ENCODE assay signal across 8 cellular contexts in the genomic region with DNA sequence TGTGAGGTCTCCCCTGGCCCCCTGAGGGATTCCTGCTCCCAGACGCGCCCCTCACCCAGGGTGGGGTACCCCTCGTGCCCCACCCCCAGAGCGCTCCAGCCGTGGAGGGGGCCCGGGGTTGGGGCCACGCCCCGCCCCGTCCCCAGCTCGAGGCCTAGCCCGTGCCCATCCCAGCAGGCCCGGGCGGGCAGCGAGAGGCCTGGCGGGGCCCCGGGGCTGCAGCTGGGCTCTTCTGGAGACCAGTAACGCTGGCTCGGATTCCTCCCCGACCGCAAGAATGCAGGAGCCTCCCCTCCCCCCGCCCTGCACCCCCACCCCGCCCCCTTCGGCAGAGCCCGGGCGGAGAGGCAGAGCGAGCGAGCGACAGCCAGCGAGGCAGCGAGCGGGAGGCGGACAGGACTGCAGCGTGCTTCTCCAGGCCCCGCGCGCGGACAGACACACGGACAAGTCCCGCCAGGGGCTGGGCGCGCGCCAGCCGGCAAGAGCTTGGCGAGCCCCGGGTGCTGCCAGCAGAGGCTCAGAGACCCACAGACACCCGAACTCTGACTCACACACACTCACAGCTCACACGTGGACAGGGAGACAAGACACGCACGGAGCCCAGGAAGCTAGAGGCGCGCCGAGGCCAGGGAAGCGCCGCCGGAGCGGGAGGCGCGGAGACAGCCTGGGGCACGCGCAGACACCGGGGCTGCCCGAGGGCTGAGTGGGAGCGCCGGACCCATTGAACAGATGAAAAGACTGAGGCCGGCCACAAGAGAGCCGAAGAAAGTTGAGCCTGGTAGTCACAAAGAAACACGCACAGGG. TPM values are rescaled to one million over a fixed set of nuclear protein-coding genes. Genes with fewer than 3 reads are reported as not detected.
DNase-seq lines count a peak whose midpoint lies in the region; ATAC-seq and TF ChIP-seq lines count a peak whose summit lies in the region.

No MANE protein-coding gene starts in this region.

- ATAC-seq in stimulated activated naive CD8-positive, alpha-beta T cell treated with anti-CD3 and anti-CD28 coated beads, Interleukin-15, Interleukin-2, amounts not matched to agents 100 U/mL and 50 U/mL, for 24 hours = no peak
- no peak for ATAC-seq in HG02884 (IDR thresholded peaks at IDR 0.05; ENCODE audit: unreplicated experiment)

- intact Hi-C loops in activated CD4-positive, alpha-beta memory T cell treated with anti-CD3 and anti-CD28 coated beads for 36 hours (cut with micrococcal nuclease) = no loop called here

- peak overlapping the region; percentile 98 for H3K27ac Mint-ChIP-seq in stimulated activated naive CD8-positive, alpha-beta T cell treated with anti-CD3 and anti-CD28 coated beads, Interleukin-15, Interleukin-2, amounts not matched to agents 100 ng/mL and 50 ng/mL, for 24 hours
- H3K27ac Mint-ChIP-seq in activated CD4-positive, alpha-beta memory T cell treated with anti-CD3 and anti-CD28 coated beads for 36 hours = peak overlapping the region; percentile 88
- H3K27ac Mint-ChIP-seq in endothelial cell (ENCODE audit: unreplicated experiment) = no peak overlapping the region

- H3K36me3 Mint-ChIP-seq in stimulated activated naive CD8-positive, alpha-beta T cell treated with anti-CD3 and anti-CD28 coated beads, Interleukin-15, Interleukin-2, amounts not matched to agents 100 ng/mL and 50 ng/mL, for 24 hours (ENCODE audit: low read depth) = peaks cover 10% of the 10 kb centered on the region
- peaks cover 13% of the 10 kb centered on the region for H3K36me3 Mint-ChIP-seq in activated CD4-positive, alpha-beta memory T cell treated with anti-CD3 and anti-CD28 coated beads for 36 hours
- H3K36me3 Mint-ChIP-seq in endothelial cell (ENCODE audit: low read depth, unreplicated experiment) = peaks cover 3% of the 10 kb centered on the region

- H3K4me3 ChIP-seq in mesodermal cell (ENCODE audit: extremely low read depth, insufficient read depth, low read length, poor library complexity, severe bottlenecking) (peak overlapping the region; percentile 33), thymus (ENCODE audit: low read length) (peak overlapping the region; percentile 37)

- no peaks in the 10 kb centered on the region for H3K27me3 ChIP-seq in thymus (ENCODE audit: control insufficient read depth, insufficient read depth)

- H3K4me3 Mint-ChIP-seq in stimulated activated naive CD8-positive, alpha-beta T cell treated with anti-CD3 and anti-CD28 coated beads, Interleukin-15, Interleukin-2, amounts not matched to agents 100 ng/mL and 50 ng/mL, for 24 hours = peak overlapping the region; percentile 84
- peak overlapping the region; percentile 75 for H3K4me3 Mint-ChIP-seq in activated CD4-positive, alpha-beta memory T cell treated with anti-CD3 and anti-CD28 coated beads for 36 hours
- no peak overlapping the region for H3K4me3 Mint-ChIP-seq in endothelial cell (ENCODE audit: unreplicated experiment)

- H3K9me3 ChIP-seq in mesodermal cell (ENCODE audit: control insufficient read depth, low read length) (no peaks in the 10 kb centered on the region), thymus (ENCODE audit: control insufficient read depth) (no peaks in the 10 kb centered on the region)

- no peaks in the 10 kb centered on the region for H3K27me3 Mint-ChIP-seq in stimulated activated naive CD8-positive, alpha-beta T cell treated with anti-CD3 and anti-CD28 coated beads, Interleukin-15, Interleukin-2, amounts not matched to agents 100 ng/mL and 50 ng/mL, for 24 hours
- no peaks in the 10 kb centered on the region for H3K27me3 Mint-ChIP-seq in activated CD4-positive, alpha-beta memory T cell treated with anti-CD3 and anti-CD28 coated beads for 36 hours
- H3K27me3 Mint-ChIP-seq in endothelial cell (ENCODE audit: unreplicated experiment) = peaks cover 10% of the 10 kb centered on the region

- no peak for TF ChIP-seq CTCF in endothelial cell (IDR thresholded peaks at IDR 0.05; ENCODE audit: unreplicated experiment)

- no peak for DNase-seq in stimulated activated naive CD8-positive, alpha-beta T cell treated with anti-CD3 and anti-CD28 coated beads, Interleukin-15, Interleukin-2, amounts not matched to agents 100 U/mL and 50 U/mL, for 24 hours
- no peak for DNase-seq in activated CD4-positive, alpha-beta memory T cell treated with anti-CD3 and anti-CD28 coated beads for 36 hours
- DNase-seq in endothelial cell (ENCODE audit: low spot score) (peak; percentile 67), middle frontal gyrus (ENCODE audit: extremely low spot score, low spot score) (no peak)

- CTCF ChIA-PET in activated CD4-positive, alpha-beta memory T cell treated with anti-CD3 and anti-CD28 coated beads for 36 hours (lab: Charles Lee) = interaction anchor here (1.4 to 15.0 kb wide), 3 partner anchors 20 to 47 kb away, joined by 5 to 311 read pairs (median 24); a partner anchor contains a TSS

- peaks cover 41% of the 10 kb centered on the region for H3K36me3 ChIP-seq in mesodermal cell (ENCODE audit: control insufficient read depth, insufficient read depth, low read length)
- peaks cover 20% of the 10 kb centered on the region for H3K36me3 ChIP-seq in thymus (ENCODE audit: control insufficient read depth, insufficient read depth)

- 1 to 2% methylated on average over 18 to 49 of the region's 67 CpGs for WGBS in mesodermal cell (ENCODE audit: insufficient coverage in 2 of 2), 2 experiments
- WGBS in thymus = 25% methylated on average over 67 of the region's 67 CpGs

- H3K4me1 Mint-ChIP-seq in stimulated activated naive CD8-positive, alpha-beta T cell treated with anti-CD3 and anti-CD28 coated beads, Interleukin-15, Interleukin-2, amounts not matched to agents 100 ng/mL and 50 ng/mL, for 24 hours (ENCODE audit: low read depth) = peaks cover 80% of the 10 kb centered on the region
- H3K4me1 Mint-ChIP-seq in activated CD4-positive, alpha-beta memory T cell treated with anti-CD3 and anti-CD28 coated beads for 36 hours (ENCODE audit: low read depth) = peaks cover 74% of the 10 kb centered on the region
- H3K4me1 Mint-ChIP-seq in endothelial cell (ENCODE audit: unreplicated experiment) = peaks cover 32% of the 10 kb centered on the region

- H3K9me3 Mint-ChIP-seq in stimulated activated naive CD8-positive, alpha-beta T cell treated with anti-CD3 and anti-CD28 coated beads, Interleukin-15, Interleukin-2, amounts not matched to agents 100 ng/mL and 50 ng/mL, for 24 hours = no peaks in the 10 kb centered on the region
- no peaks in the 10 kb centered on the region for H3K9me3 Mint-ChIP-seq in activated CD4-positive, alpha-beta memory T cell treated with anti-CD3 and anti-CD28 coated beads for 36 hours
- H3K9me3 Mint-ChIP-seq in endothelial cell (ENCODE audit: unreplicated experiment) = no peaks in the 10 kb centered on the region

- H3K4me1 ChIP-seq in mesodermal cell (ENCODE audit: control insufficient read depth, insufficient read depth, low read length, poor library complexity, severe bottlenecking) = peaks cover 75% of the 10 kb centered on the region
- peaks cover 65% of the 10 kb centered on the region for H3K4me1 ChIP-seq in thymus (ENCODE audit: control insufficient read depth, insufficient read depth, low read length)

- H3K27ac ChIP-seq in mesodermal cell (ENCODE audit: low read depth, low read length, severe bottlenecking) (peak overlapping the region; percentile 100), thymus (ENCODE audit: low read depth) (peak overlapping the region; percentile 86)

- POLR2A ChIA-PET in activated CD4-positive, alpha-beta memory T cell treated with anti-CD3 and anti-CD28 coated beads for 36 hours (lab: Charles Lee) = interaction anchor here (5.6 to 6.4 kb wide), 3 partner anchors 12 to 120 kb away, joined by 37 to 56 read pairs (median 43); a partner anchor contains a TSS

RNA-seq across cellular contexts. Expression of a gene that starts 15.2 kb away (rescaled TPM):
- 10 to 100 TPM; 28.2 to 31.8 TPM for total RNA-seq in activated CD4-positive, alpha-beta memory T cell treated with anti-CD3 and anti-CD28 coated beads for 36 hours
- 16.5 TPM for total RNA-seq in endothelial cell (ENCODE audit: unreplicated experiment)
- 31.3 TPM for polyA plus RNA-seq in mesodermal cell (2013, experiment 1 of 2)
- 31.9 TPM for polyA plus RNA-seq in mesodermal cell (2013, experiment 2 of 2)
- 14.0 TPM for polyA plus RNA-seq in thymus

RNA-seq across cellular contexts. Expression of a gene that starts 26.8 kb away (rescaled TPM):
- total RNA-seq in activated CD4-positive, alpha-beta memory T cell treated with anti-CD3 and anti-CD28 coated beads for 36 hours = 10 to 100 TPM; 28.0 to 28.3 TPM
- total RNA-seq in endothelial cell (ENCODE audit: unreplicated experiment) = not detected
- polyA plus RNA-seq in mesodermal cell (2013, experiment 1 of 2) = not detected
- not detected for polyA plus RNA-seq in mesodermal cell (2013, experiment 2 of 2)
- 1.3 TPM for polyA plus RNA-seq in thymus

RNA-seq across cellular contexts. Expression of a gene that starts 45.6 kb away (rescaled TPM):
- not detected for total RNA-seq in activated CD4-positive, alpha-beta memory T cell treated with anti-CD3 and anti-CD28 coated beads for 36 hours
- not detected for total RNA-seq in endothelial cell (ENCODE audit: unreplicated experiment)
- polyA plus RNA-seq in mesodermal cell (2013, experiment 1 of 2) = not detected
- polyA plus RNA-seq in mesodermal cell (2013, experiment 2 of 2) = 0.35 TPM
- polyA plus RNA-seq in thymus = 2.9 TPM

Comparison
In these comparisons a context has a peak if more than half of its experiments do, and no peak if none do; other contexts are left out.
1. RNA of a gene that starts 26.8 kb away (total RNA-seq): 28.0 to 28.3 TPM in activated CD4-positive, alpha-beta memory T cell treated with anti-CD3 and anti-CD28 coated beads for 36 hours; not detected in endothelial cell (single experiment); every median in the first group is over 10 times any median in the second.